8 cellular contexts compared by ENCODE assay signal in the genomic region with DNA sequence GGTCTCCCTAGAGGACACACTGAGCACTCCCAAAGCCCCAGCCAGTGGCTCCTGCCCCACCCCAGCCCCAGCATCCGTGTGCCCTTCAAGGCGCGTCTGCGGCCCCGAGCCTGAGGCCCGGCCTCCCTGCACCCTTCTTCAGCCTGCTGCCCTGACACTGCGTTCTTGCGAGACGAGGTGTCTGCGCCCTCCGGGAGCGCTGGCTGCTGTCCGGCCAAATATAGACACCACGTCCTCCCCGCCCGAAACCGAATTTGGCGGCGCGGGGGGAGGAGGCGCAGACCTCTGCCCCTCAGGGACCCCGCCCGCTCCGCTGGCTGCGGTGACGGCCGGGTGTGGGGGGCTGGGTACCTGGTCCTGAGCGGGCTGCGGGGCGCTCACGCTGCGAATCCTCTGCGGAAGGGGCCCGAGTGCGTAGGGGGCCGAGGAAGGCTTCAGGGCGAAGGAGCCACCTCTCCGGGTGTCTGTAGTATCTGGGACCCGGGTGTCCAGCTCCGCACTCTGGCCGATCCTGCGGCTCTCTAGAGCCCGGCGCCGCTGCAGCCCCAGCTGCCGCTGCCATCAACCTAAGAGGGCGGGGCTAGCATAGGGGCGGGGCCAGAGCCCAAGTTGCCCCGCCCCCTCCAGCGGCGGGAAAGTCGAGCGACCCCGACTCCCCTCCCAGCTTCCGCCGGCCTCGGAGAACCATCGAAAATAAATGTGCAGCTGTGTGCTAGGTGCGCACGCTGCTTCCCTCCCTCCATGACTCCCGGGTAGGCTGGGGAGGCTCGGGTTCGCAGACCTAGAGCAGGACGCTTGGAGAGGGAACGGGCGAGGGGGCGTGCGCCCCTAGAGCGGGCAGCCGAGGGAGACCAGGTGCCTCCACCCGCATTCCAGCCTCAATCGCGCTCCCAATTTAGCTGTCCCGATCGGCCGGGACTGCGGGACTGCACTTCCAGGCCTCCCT. TPM values are rescaled to one million over a fixed set of nuclear protein-coding genes. Genes with fewer than 3 reads are reported as not detected.
DNase-seq lines count a peak whose midpoint lies in the region; ATAC-seq, FAIRE-seq and TF ChIP-seq lines count a peak whose summit lies in the region.

A gene (minus strand): TSS at position 576 of the 946 bp plus-strand sequence. CDS start 1,491 bp downstream, outside the sequence.

- peaks cover 29% of the 10 kb centered on the region for H3K4me1 Mint-ChIP-seq in central memory CD8-positive, alpha-beta T cell

- POLR2A ChIA-PET in A549 (lab: Yijun Ruan, JAX) = interaction anchor here (0.5 to 1.0 kb wide), 2 partner anchors 31 to 227 kb away, joined by 3 to 4 read pairs; no protein-coding TSS in a partner anchor

- CTCF ChIA-PET in A549 (lab: Yijun Ruan, JAX) = interaction anchor here (1.0 to 23.2 kb wide), 10 partner anchors 9 to 471 kb away, joined by 3 to 447 read pairs (median 17); a partner anchor contains a TSS

- no peak for TF ChIP-seq EP300 in A549 (IDR thresholded peaks at IDR 0.05)

- H3K4me3 Mint-ChIP-seq in central memory CD8-positive, alpha-beta T cell = peak within 1 kb of the TSS; percentile 71

- peak; percentile 43 to 68 for ATAC-seq in A549
- ATAC-seq in GM18907 (IDR thresholded peaks at IDR 0.05; ENCODE audit: unreplicated experiment) = peak; percentile 59
- no peak for ATAC-seq in central memory CD8-positive, alpha-beta T cell (replicated peaks; ENCODE audit: extremely low read depth, poor library complexity, severe bottlenecking)
- ATAC-seq in HG02763 (IDR thresholded peaks at IDR 0.05; ENCODE audit: unreplicated experiment) = no peak

- DNase-seq in A549 (ENCODE audit: low read depth in 1 of 2, low spot score in 1 of 2) (peak; percentile 50 to 75), KBM-7 (peak; percentile 85), kidney (peak; percentile 80)
- DNase-seq in central memory CD8-positive, alpha-beta T cell (ENCODE audit: low spot score in 2 of 2) = peak; percentile 19 to 41
- DNase-seq in stimulated activated CD4-positive, alpha-beta T cell treated with anti-CD3 and anti-CD28 coated beads, Interleukin-15, amount 100 ng/mL, for 1 hour (ENCODE audit: low read depth in 1 of 2, low spot score in 1 of 2) = peak; percentile 35 to 68

- H3K4me1 ChIP-seq in A549 (peaks cover 38% of the 10 kb centered on the region), kidney (ENCODE audit: control insufficient read depth in 1 of 2, insufficient read depth in 1 of 2, low read depth in 1 of 2, low read length in 2 of 2) (peaks cover 1 to 13% of the 10 kb centered on the region in 2 donors)

- H3K9me3 Mint-ChIP-seq in central memory CD8-positive, alpha-beta T cell = no peaks in the 10 kb centered on the region

- TF ChIP-seq RAD21 in A549 (conservative IDR thresholded peaks at IDR 0.05 in 1 of 2, IDR thresholded peaks at IDR 0.05 in 1 of 2) = no peak

- FAIRE-seq in A549 (lab: Jason Lieb, UNC) (no peak), kidney (lab: Jason Lieb, UNC) (no peak)

- H3K9ac ChIP-seq in kidney (ENCODE audit: low read length in 2 of 2) = no peak within 1 kb of the TSS

- peak within 1 kb of the TSS; percentile 61 for H3K4me3 ChIP-seq in A549
- H3K4me3 ChIP-seq in kidney (ENCODE audit: low read length in 2 of 2) = peak within 1 kb of the TSS; percentile 36 to 49

- no peaks in the 10 kb centered on the region for H3K27me3 Mint-ChIP-seq in central memory CD8-positive, alpha-beta T cell

- H3K9me3 ChIP-seq in A549 (no peaks in the 10 kb centered on the region), kidney (ENCODE audit: control insufficient read depth in 1 of 2, low read length in 2 of 2) (no peaks in the 10 kb centered on the region)

- no peak for TF ChIP-seq CTCF in A549 (IDR thresholded peaks at IDR 0.05)
- no peak for TF ChIP-seq CTCF in VCaP (conservative IDR thresholded peaks at IDR 0.05)
- TF ChIP-seq CTCF in kidney (IDR thresholded peaks at IDR 0.05; ENCODE audit: borderline replicate concordance, extremely low read depth, insufficient read depth) = no peak

- H3K4me2 ChIP-seq in A549 = peak within 1 kb of the TSS; percentile 89

- peaks cover 12% of the 10 kb centered on the region for H3K36me3 Mint-ChIP-seq in central memory CD8-positive, alpha-beta T cell (ENCODE audit: insufficient read depth)

- intact Hi-C loops in kidney (cut with DNase I) = no loop called here

- in situ Hi-C loops in KBM-7 (cut with MboI; ENCODE audit: low pct_unique_long_range_greater_than_20kb, low sequenced_read_pairs) = loop anchor here (25.0 kb wide), 1 partner anchor 465 kb away; no protein-coding TSS in a partner anchor

- peak within 1 kb of the TSS; percentile 44 for H3K27ac Mint-ChIP-seq in central memory CD8-positive, alpha-beta T cell (ENCODE audit: low read depth)

- H3K27ac ChIP-seq in A549 = peak within 1 kb of the TSS; percentile 56 to 83
- H3K27ac ChIP-seq in VCaP = peak within 1 kb of the TSS; percentile 47; the same call in 1 of the 2 replicates
- H3K27ac ChIP-seq in kidney (ENCODE audit: low read depth in 2 of 2, low read length in 2 of 2) = no peak within 1 kb of the TSS

- WGBS in A549 (ENCODE audit: missing lambda C conversion rate) = 39% methylated on average over 25 of the region's 77 CpGs

- no peaks in the 10 kb centered on the region for H3K36me3 ChIP-seq in kidney (ENCODE audit: control insufficient read depth in 1 of 2, insufficient read depth in 2 of 2, low read length in 2 of 2)

- TF ChIP-seq POLR2A in A549 (IDR thresholded peaks at IDR 0.05; ENCODE audit: low read length) = peak; percentile 39

TF ChIP-seq in A549, 52 proteins besides CTCF, POLR2A, EP300 and RAD21:
- TF ChIP-seq, protein P1, sequence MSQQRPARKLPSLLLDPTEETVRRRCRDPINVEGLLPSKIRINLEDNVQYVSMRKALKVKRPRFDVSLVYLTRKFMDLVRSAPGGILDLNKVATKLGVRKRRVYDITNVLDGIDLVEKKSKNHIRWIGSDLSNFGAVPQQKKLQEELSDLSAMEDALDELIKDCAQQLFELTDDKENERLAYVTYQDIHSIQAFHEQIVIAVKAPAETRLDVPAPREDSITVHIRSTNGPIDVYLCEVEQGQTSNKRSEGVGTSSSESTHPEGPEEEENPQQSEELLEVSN (IDR thresholded peaks at IDR 0.05; ENCODE audit: borderline replicate concordance, low read depth) = peak; percentile 53; the same call in 1 of the 2 replicates
- TF ChIP-seq NFE2L2 (conservative IDR thresholded peaks at IDR 0.05; ENCODE audit: low read length) = no peak
- TF ChIP-seq CEBPB (IDR thresholded peaks at IDR 0.05) = no peak
- TF ChIP-seq, protein P2, sequence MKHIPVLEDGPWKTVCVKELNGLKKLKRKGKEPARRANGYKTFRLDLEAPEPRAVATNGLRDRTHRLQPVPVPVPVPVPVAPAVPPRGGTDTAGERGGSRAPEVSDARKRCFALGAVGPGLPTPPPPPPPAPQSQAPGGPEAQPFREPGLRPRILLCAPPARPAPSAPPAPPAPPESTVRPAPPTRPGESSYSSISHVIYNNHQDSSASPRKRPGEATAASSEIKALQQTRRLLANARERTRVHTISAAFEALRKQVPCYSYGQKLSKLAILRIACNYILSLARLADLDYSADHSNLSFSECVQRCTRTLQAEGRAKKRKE (CRISPR knock-in tag; IDR thresholded peaks at IDR 0.05; ENCODE audit: low read depth) = no peak
- no peak for TF ChIP-seq KDM1A (IDR thresholded peaks at IDR 0.05; ENCODE audit: low read depth)
- TF ChIP-seq, protein P3, sequence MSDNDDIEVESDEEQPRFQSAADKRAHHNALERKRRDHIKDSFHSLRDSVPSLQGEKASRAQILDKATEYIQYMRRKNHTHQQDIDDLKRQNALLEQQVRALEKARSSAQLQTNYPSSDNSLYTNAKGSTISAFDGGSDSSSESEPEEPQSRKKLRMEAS (IDR thresholded peaks at IDR 0.05) = peak; percentile 42
- peak; percentile 22; the same call in 1 of the 3 replicates for TF ChIP-seq SMC3 (IDR thresholded peaks at IDR 0.05)
- no peak for TF ChIP-seq ZC3H11A (IDR thresholded peaks at IDR 0.05)

RNA-seq across cellular contexts. Expression of the gene that starts here (rescaled TPM):
- polyA plus RNA-seq in A549 (2011; rRNA removed) (5.0 and 6.1 TPM in 2 replicates), A549 (2017; fragmentation: RNase III; extraction: RNeasy Plus Mini Kit Qiagen cat#74134 plus additional on column Dnase treatment) (7.9 to 10.9 TPM (median 10.1 TPM) in 3 replicates), kidney (ENCODE audit: insufficient read depth, low read depth, low replicate concordance) (2.1 TPM)
- 9.2 and 10.4 TPM in 2 replicates for polyA plus RNA-seq in A549 (2012; cell fraction: cytosol; rRNA removed)
- 132 and 139 TPM in 2 replicates for polyA plus RNA-seq in A549 (2012; cell fraction: nucleus; rRNA removed)
- 11.6 and 12.8 TPM in 2 replicates for polyA minus RNA-seq in A549 (2011; rRNA and poly(A)+ RNA removed)
- 5.9 TPM for total RNA-seq in kidney

Comparison
In these comparisons a context has a peak if more than half of its experiments do, and no peak if none do; other contexts are left out.
1. ATAC-seq: peak in A549 (2 of 2) and GM18907 (single experiment); none in central memory CD8-positive, alpha-beta T cell (single experiment) and HG02763 (single experiment).
2. DNase-seq: peak in every context shown above with its lines; median percentile 85 in KBM-7; 80 in kidney; 62 in A549; 52 in stimulated activated CD4-positive, alpha-beta T cell treated with anti-CD3 and anti-CD28 coated beads, Interleukin-15, amount 100 ng/mL, for 1 hour; 30 in central memory CD8-positive, alpha-beta T cell.
3. H3K27ac ChIP-seq: peak in A549 (2 of 2) and VCaP (single experiment); none in kidney (0 of 2).